Comparison of ENCODE assay signal across 15 cellular contexts in the genomic region with DNA sequence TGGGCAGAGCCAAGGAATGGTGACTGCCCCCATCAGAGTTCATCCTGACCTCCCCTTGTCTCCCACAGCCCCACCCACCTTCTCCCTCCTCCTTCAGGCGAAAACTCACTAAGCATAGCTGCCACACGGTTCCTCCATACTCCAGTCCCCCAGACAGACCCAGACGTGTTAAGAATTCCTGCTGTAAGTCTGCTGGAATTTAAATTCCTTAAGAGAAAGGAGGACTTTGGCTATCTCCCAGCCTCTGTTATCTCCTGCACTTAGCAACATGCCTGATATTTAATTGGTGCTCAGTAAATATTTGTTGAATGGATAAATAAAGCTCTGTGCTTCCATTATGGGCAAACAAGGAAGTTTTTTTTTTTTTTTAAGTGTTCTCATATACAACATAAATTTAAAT.
DNase-seq lines count a peak whose midpoint lies in the region; ATAC-seq, FAIRE-seq and TF ChIP-seq lines count a peak whose summit lies in the region.
"Had no signal": no experiment of that assay in that cellular context is flagged by ENCODE, and none has a peak within 500 bp of the region (broad histone marks: within the 10 kb centered on the region; RNA-seq: fewer than 3 reads in every experiment).

No MANE protein-coding gene starts in this region.

- H3K9ac ChIP-seq in trophoblast cell (ENCODE audit: low read length) (no peak overlapping the region), PC-3 (ENCODE audit: low read length) (no peak overlapping the region)

- H3K4me2 ChIP-seq in hepatocyte (no peak overlapping the region), trophoblast cell (ENCODE audit: low read length) (no peak overlapping the region), PC-3 (ENCODE audit: low read length) (no peak overlapping the region)

- H3K4ac ChIP-seq in trophoblast cell (ENCODE audit: low read depth, low read length) = no peak overlapping the region

- no peaks in the 10 kb centered on the region for H3K9me2 ChIP-seq in hepatocyte (replicated peaks; ENCODE audit: insufficient read depth)
- no peaks in the 10 kb centered on the region for H3K9me2 ChIP-seq in PC-3 (replicated peaks; ENCODE audit: low read length)

- H3K36me3 ChIP-seq in hepatocyte (replicated peaks; ENCODE audit: insufficient read depth, low read depth) = no peaks in the 10 kb centered on the region
- H3K36me3 ChIP-seq in trophoblast cell (ENCODE audit: control insufficient read depth in 1 of 2, insufficient read depth in 2 of 2, low read length in 2 of 2) = peaks cover 3 to 5% of the 10 kb centered on the region in 2 experiments
- H3K36me3 ChIP-seq in PC-3 (ENCODE audit: low read depth, low read length) = no peaks in the 10 kb centered on the region

- intact Hi-C loops in head of caudate nucleus (cut with DNase I) = no loop called here
- intact Hi-C loops in PC-3 (cut with micrococcal nuclease) = no loop called here

- no peaks in the 10 kb centered on the region for H3F3A ChIP-seq in PC-3 (ENCODE audit: low read length, unreplicated experiment)

- no peak for FAIRE-seq in RCC 7860 (lab: Jason Lieb, UNC)
- no peak for FAIRE-seq in GM19239 (lab: Jason Lieb, UNC)

- no peaks in the 10 kb centered on the region for H3K27me3 ChIP-seq in hepatocyte
- H3K27me3 ChIP-seq in trophoblast cell (ENCODE audit: insufficient read depth, low read length) = no peaks in the 10 kb centered on the region
- H3K27me3 ChIP-seq in PC-3 (ENCODE audit: low read length) = no peaks in the 10 kb centered on the region

- peak; percentile 24 for DNase-seq in Daoy (ENCODE audit: low read depth)
- DNase-seq in RCC 7860 (ENCODE audit: low spot score) = peak; percentile 41
- peak; percentile 56 for DNase-seq in hepatocyte (ENCODE audit: low spot score)
- peak; percentile 75 to 86 for DNase-seq in trophoblast cell
- DNase-seq in head of caudate nucleus = no peak
- DNase-seq in D341Med (ENCODE audit: low spot score) = no peak
- no peak for DNase-seq in GM19239 (ENCODE audit: insufficient read length, low spot score)
- no peak for DNase-seq in PC-3
- DNase-seq: activated CD8-positive, alpha-beta memory T cell treated with anti-CD3 and anti-CD28 coated beads, Interleukin-2, amount 10 ng/mL, durations not matched to agents 7 days and 5 days; activated naive CD8-positive, alpha-beta T cell treated with anti-CD3 and anti-CD28 coated beads, Interleukin-2, amount 50 U/mL, for 24 hours; effector memory CD4-positive, alpha-beta T cell; NCI-H1105; NCI-H526; SHP77 treated with DMSO at 0.1 percent for 48 hours had no signal

- no peak overlapping the region for H4K8ac ChIP-seq in trophoblast cell (ENCODE audit: low read depth, low read length)

- peaks cover 3% of the 10 kb centered on the region for H3K79me1 ChIP-seq in trophoblast cell (ENCODE audit: low read length)

- peak overlapping the region; percentile 56 for H3K27ac ChIP-seq in hepatocyte
- no peak overlapping the region for H3K27ac ChIP-seq in trophoblast cell (ENCODE audit: low read depth, low read length)
- H3K27ac ChIP-seq in PC-3 (ENCODE audit: low read length) = no peak overlapping the region

- no peak overlapping the region for H3K23ac ChIP-seq in trophoblast cell (ENCODE audit: low read length)

- ATAC-seq in PC-3 = no peak

- BruUV-seq in PC-3 (replicated peaks; lab: Mats Ljungman, UMichigan) = no TSS peak

- no peak overlapping the region for H3K18ac ChIP-seq in trophoblast cell (ENCODE audit: low read length)

- H2AFZ ChIP-seq in hepatocyte (no peak overlapping the region), trophoblast cell (ENCODE audit: insufficient read depth, low read length, poor library complexity) (no peak overlapping the region), PC-3 (ENCODE audit: low read length) (no peak overlapping the region)

- no peak overlapping the region for H4K12ac ChIP-seq in trophoblast cell (ENCODE audit: low read depth, low read length)

- 42% methylated on average over 3 of the region's 3 CpGs for WGBS in hepatocyte (ENCODE audit: low lambda C conversion rate, missing lambda C conversion rate)
- WGBS in trophoblast cell (ENCODE audit: extremely low coverage, insufficient coverage, insufficient read length) = no CpG with 5 or more reads among the region's 3 CpGs

- no peak overlapping the region for H3K4me3 ChIP-seq in hepatocyte
- H3K4me3 ChIP-seq in trophoblast cell (ENCODE audit: low read depth, low read length) = no peak overlapping the region
- H3K4me3 ChIP-seq in PC-3 (ENCODE audit: low read length) = no peak overlapping the region
- H3K4me3 ChIP-seq: lung had no signal

- no peak overlapping the region for H2BK5ac ChIP-seq in trophoblast cell (ENCODE audit: low read depth, low read length, poor library complexity)

- no peak for TF ChIP-seq CTCF in hepatocyte (IDR thresholded peaks at IDR 0.05; ENCODE audit: poor library complexity)
- TF ChIP-seq CTCF in PC-3 (conservative IDR thresholded peaks at IDR 0.05; ENCODE audit: low read depth, low read length) = no peak

- no peak overlapping the region for H2BK12ac ChIP-seq in trophoblast cell (ENCODE audit: low read length)

- H2BK120ac ChIP-seq in trophoblast cell (ENCODE audit: insufficient read depth, low read length, poor library complexity) = no peak overlapping the region

- H2AK5ac ChIP-seq in trophoblast cell (ENCODE audit: low read length) = no peak overlapping the region

- POLR2A ChIA-PET in PC-3 (lab: Charles Lee; ENCODE audit: unreplicated experiment) = no interaction called here

- no peaks in the 10 kb centered on the region for H3K9me3 ChIP-seq in hepatocyte (ENCODE audit: low read depth)
- no peaks in the 10 kb centered on the region for H3K9me3 ChIP-seq in trophoblast cell (ENCODE audit: insufficient read depth, low read depth, low read length)
- no peaks in the 10 kb centered on the region for H3K9me3 ChIP-seq in PC-3 (ENCODE audit: low read length)

- H4K91ac ChIP-seq in trophoblast cell (ENCODE audit: low read depth, low read length) = no peak overlapping the region

- H3K79me2 ChIP-seq in hepatocyte (no peaks in the 10 kb centered on the region), trophoblast cell (ENCODE audit: control insufficient read depth, insufficient read depth, low read length, poor library complexity) (no peaks in the 10 kb centered on the region), PC-3 (ENCODE audit: low read length) (no peaks in the 10 kb centered on the region)

- CTCF ChIA-PET in PC-3 (lab: Charles Lee) = no interaction called here

- no peak overlapping the region for H3K14ac ChIP-seq in trophoblast cell (ENCODE audit: low read length)

- H4K20me1 ChIP-seq in hepatocyte (ENCODE audit: insufficient read depth, poor library complexity, severe bottlenecking) (no peaks in the 10 kb centered on the region), PC-3 (ENCODE audit: low read length) (no peaks in the 10 kb centered on the region)

- H3K4me1 ChIP-seq in hepatocyte (ENCODE audit: insufficient read depth) = peaks cover 10% of the 10 kb centered on the region
- peaks cover 7 to 11% of the 10 kb centered on the region in 2 experiments for H3K4me1 ChIP-seq in trophoblast cell (ENCODE audit: control insufficient read depth in 1 of 2, insufficient read depth in 2 of 2, low read length in 2 of 2)
- H3K4me1 ChIP-seq in PC-3 (ENCODE audit: insufficient read depth, low read length) = no peaks in the 10 kb centered on the region

Comparison
In these comparisons a context has a peak if more than half of its experiments do, and no peak if none do; other contexts are left out.
1. DNase-seq: peak in Daoy (single experiment), RCC 7860 (single experiment), hepatocyte (single experiment) and trophoblast cell (2 of 2); none in head of caudate nucleus (0 of 42), D341Med (single experiment), GM19239 (single experiment) and PC-3 (single experiment).